Comparison of ENCODE assay signal across 22 cellular contexts in the genomic region with DNA sequence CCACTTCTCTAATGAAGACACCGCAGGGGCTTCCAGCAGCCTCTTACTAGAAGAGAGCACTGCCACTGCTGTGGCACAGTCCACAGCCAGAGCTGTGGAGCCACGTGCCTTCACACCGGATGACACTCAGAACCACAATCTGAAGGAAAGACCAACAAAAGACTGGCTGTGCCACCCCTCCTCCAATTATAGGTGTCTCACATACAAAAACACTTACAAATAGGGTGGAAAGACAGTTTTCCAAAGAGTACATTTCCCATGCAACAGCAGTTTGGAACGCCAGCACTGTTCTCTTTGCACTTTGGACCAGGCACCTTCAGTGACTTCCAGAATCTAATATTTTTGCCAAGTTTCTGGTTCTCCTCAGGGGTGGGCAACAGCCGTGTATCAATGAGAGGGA. TPM values are rescaled to one million over a fixed set of nuclear protein-coding genes. Genes with fewer than 3 reads are reported as not detected.
DNase-seq lines count a peak whose midpoint lies in the region; ATAC-seq, FAIRE-seq and TF ChIP-seq lines count a peak whose summit lies in the region.
"Had no signal": no experiment of that assay in that cellular context is flagged by ENCODE, and none has a peak within 500 bp of the region (broad histone marks: within the 10 kb centered on the region; RNA-seq: fewer than 3 reads in every experiment).

No MANE protein-coding gene starts in this region.

- no peak for TF ChIP-seq RAD21 in HepG2 (CRISPR knock-in tag; IDR thresholded peaks at IDR 0.05)

- TF ChIP-seq POLR2A in HepG2 (IDR thresholded peaks at IDR 0.05; ENCODE audit: insufficient read depth in 1 of 2, low read depth in 2 of 2, low read length in 2 of 2) (no peak), gastrocnemius medialis (IDR thresholded peaks at IDR 0.05) (no peak), esophagus squamous epithelium (IDR thresholded peaks at IDR 0.05) (no peak)

- no peaks in the 10 kb centered on the region for H3K79me2 ChIP-seq in HepG2 (ENCODE audit: insufficient read depth, low read length)

- peaks cover 18% of the 10 kb centered on the region for H3K4me1 ChIP-seq in HepG2 (ENCODE audit: insufficient read depth, low read length)
- peaks cover 36 to 47% of the 10 kb centered on the region in 2 donors for H3K4me1 ChIP-seq in gastrocnemius medialis
- no peaks in the 10 kb centered on the region for H3K4me1 ChIP-seq in esophagus squamous epithelium

- H3K27ac ChIP-seq in HepG2 (ENCODE audit: extremely low read length, insufficient read depth, low read length) (peak overlapping the region; percentile 26), gastrocnemius medialis (peak overlapping the region; percentile 83 to 90 (median 88)), esophagus squamous epithelium (no peak overlapping the region)
- H3K27ac ChIP-seq: BLaER1 treated with 17β-estradiol and CSF1 and Interleukin-3, amounts not matched to agents 10 nM and 100 nM; GM23248 had no signal

- intact Hi-C loops in HepG2 (cut with micrococcal nuclease; ENCODE audit: unreplicated experiment) (loop anchor here (1.0 kb wide), 1 partner anchor 24 kb away; no protein-coding TSS in a partner anchor), gastrocnemius medialis (cut with DNase I; ENCODE audit: low total_unique reads) (loop anchor here (5.0 kb wide), 2 partner anchors 34 to 76 kb away; partner anchors contain the start of gene CLTCL1), esophagus squamous epithelium (cut with DNase I) (no loop called here)

- H3K4me2 ChIP-seq in HepG2 (ENCODE audit: low read depth, low read length), result no peak overlapping the region
- H3K4me2 ChIP-seq: BLaER1 treated with 17β-estradiol and CSF1 and Interleukin-3, amounts not matched to agents 10 nM and 100 nM had no signal

- 0 out of 2 replicates have a peak overlapping the region, but pooled peaks have one; percentile 27 for H3K27ac Mint-ChIP-seq in WTC11
- no peak overlapping the region for H3K27ac Mint-ChIP-seq in chondrocyte (ENCODE audit: unreplicated experiment)
- H3K27ac Mint-ChIP-seq: B cell; CD8-positive, alpha-beta memory T cell; IgD-negative memory B cell had no signal

- H3K9me3 ChIP-seq in HepG2 (ENCODE audit: low read length) (no peaks in the 10 kb centered on the region), gastrocnemius medialis (no peaks in the 10 kb centered on the region), esophagus squamous epithelium (no peaks in the 10 kb centered on the region)
- H3K9me3 ChIP-seq: BLaER1 treated with 17β-estradiol and CSF1 and Interleukin-3, amounts not matched to agents 10 nM and 100 nM had no signal

- no peaks in the 10 kb centered on the region for H3K27me3 ChIP-seq in HepG2 (ENCODE audit: control insufficient read depth in 1 of 2, insufficient read depth in 2 of 2, low read length in 2 of 2)
- H3K27me3 ChIP-seq in gastrocnemius medialis, result no peaks in the 10 kb centered on the region
- no peaks in the 10 kb centered on the region for H3K27me3 ChIP-seq in esophagus squamous epithelium
- H3K27me3 ChIP-seq: BLaER1 treated with 17β-estradiol and CSF1 and Interleukin-3, amounts not matched to agents 10 nM and 100 nM had no signal

- no peak for FAIRE-seq in HepG2 (lab: Jason Lieb, UNC)
- FAIRE-seq: GM12878, GM19239, H54, HTR-8/SVneo had no signal

- H3K36me3 Mint-ChIP-seq in WTC11, result peaks cover 10% of the 10 kb centered on the region
- H3K36me3 Mint-ChIP-seq in chondrocyte (ENCODE audit: low read depth), result peaks cover 22% of the 10 kb centered on the region
- H3K36me3 Mint-ChIP-seq: CD8-positive, alpha-beta memory T cell; IgD-negative memory B cell had no signal

- H3K36me3 ChIP-seq in HepG2 (replicated peaks in 1 of 2; ENCODE audit: control insufficient read depth in 1 of 2, insufficient read depth in 2 of 2, low read length in 2 of 2) (peaks cover 1 to 19% of the 10 kb centered on the region in 2 experiments; a peak in 3 of 5 replicates), gastrocnemius medialis (peaks cover 0 to 62% of the 10 kb centered on the region in 2 donors), esophagus squamous epithelium (peaks cover 0 to 39% (median 0%) of the 10 kb centered on the region in 3 donors)

- in situ Hi-C loops in HepG2 (cut with HindIII; ENCODE audit: extremely low pct_ligation_motif_present, low pct_unique_long_range_greater_than_20kb) (no loop called here), gastrocnemius medialis (cut with MboI; ENCODE audit: low sequenced_read_pairs in 4 of 4) (loop anchor here in 1 of 4 donors (25.0 kb wide), 1 partner anchor 171 kb away; no protein-coding TSS in a partner anchor)

- H3K9ac ChIP-seq in HepG2 (ENCODE audit: insufficient read depth, low read depth, low read length), result no peak overlapping the region
- H3K9ac ChIP-seq: BLaER1 treated with 17β-estradiol and CSF1 and Interleukin-3, amounts not matched to agents 10 nM and 100 nM; GM23248 had no signal

- no TSS peak for BruUV-seq in HepG2 (replicated peaks; lab: Mats Ljungman, UMichigan)

- TF ChIP-seq CTCF in WTC11 (IDR thresholded peaks at IDR 0.05) (no peak), chondrocyte (IDR thresholded peaks at IDR 0.05) (no peak), HepG2 (CRISPR knock-in tag; IDR thresholded peaks at IDR 0.05) (no peak), gastrocnemius medialis (IDR thresholded peaks at IDR 0.05 in 4 of 5, conservative IDR thresholded peaks at IDR 0.05 in 1 of 5) (no peak), esophagus squamous epithelium (IDR thresholded peaks at IDR 0.05) (no peak)

- H3K9me3 Mint-ChIP-seq in WTC11 (no peaks in the 10 kb centered on the region), chondrocyte (ENCODE audit: low read depth) (no peaks in the 10 kb centered on the region)
- H3K9me3 Mint-ChIP-seq: CD8-positive, alpha-beta memory T cell; IgD-negative memory B cell had no signal

- H3K27me3 Mint-ChIP-seq in WTC11 (ENCODE audit: low read depth), result no peaks in the 10 kb centered on the region
- no peaks in the 10 kb centered on the region for H3K27me3 Mint-ChIP-seq in chondrocyte (ENCODE audit: low read depth)
- H3K27me3 Mint-ChIP-seq: B cell had no signal

- H2AFZ ChIP-seq in HepG2 (ENCODE audit: low read length), result no peak overlapping the region
- H2AFZ ChIP-seq: GM23248 had no signal

- H4K20me1 ChIP-seq in HepG2 (ENCODE audit: insufficient read depth, low read length), result no peaks in the 10 kb centered on the region
- H4K20me1 ChIP-seq: BLaER1 treated with 17β-estradiol and CSF1 and Interleukin-3, amounts not matched to agents 10 nM and 100 nM had no signal

- no peak for DNase-seq in WTC11 (ENCODE audit: low spot score)
- peak; percentile 37 for DNase-seq in chondrocyte (ENCODE audit: low spot score)
- DNase-seq in HepG2 (ENCODE audit: low spot score), result peak; percentile 12
- DNase-seq in gastrocnemius medialis, result peak in 1 of 2 donors; percentile 7
- no peak for DNase-seq in OCI-M1 (lab: John Stamatoyannopoulos, UW)
- no peak for DNase-seq in esophagus squamous epithelium (lab: John Stamatoyannopoulos, UW)
- DNase-seq: CD8-positive, alpha-beta memory T cell; COR-L47; DMS 273 treated with DMSO at 0.1 percent for 48 hours; DMS53; DND-41; EL; GM23248; HCEC 1CT had no signal

- ATAC-seq in WTC11 (no peak), HepG2 (no peak; the same call in 2 of the 3 replicates), gastrocnemius medialis (no peak), GM18873 (IDR thresholded peaks at IDR 0.05; ENCODE audit: low FRiP score, unreplicated experiment) (no peak)
- ATAC-seq: GM12878 had no signal

- 63% methylated on average over 5 of the region's 5 CpGs for WGBS in HepG2 (ENCODE audit: low lambda C conversion rate)
- WGBS in esophagus squamous epithelium, 2 donors, result 89 to 100% methylated on average over 3 to 4 of the region's 5 CpGs

- CTCF ChIA-PET in WTC11 (lab: Charles Lee), result interaction anchor here (2.7 kb wide), 1 partner anchor 38 kb away, joined by 11 read pairs; the partner anchor contains the start of gene SLC25A1
- CTCF ChIA-PET in HepG2 (lab: Yijun Ruan, JAX; ENCODE audit: low intra/inter-chr PET ratio, low total read pairs), result no interaction called here

- H3K4me1 Mint-ChIP-seq in WTC11 (peaks cover 43% of the 10 kb centered on the region), chondrocyte (ENCODE audit: low read depth) (peaks cover 9% of the 10 kb centered on the region)

- H3K4me3 ChIP-seq in HepG2 (replicated peaks in 1 of 3; ENCODE audit: insufficient read depth in 1 of 3, low read depth in 2 of 3, low read length in 3 of 3) (no peak overlapping the region), gastrocnemius medialis (no peak overlapping the region), esophagus squamous epithelium (no peak overlapping the region)
- H3K4me3 ChIP-seq: BLaER1 treated with 17β-estradiol and CSF1 and Interleukin-3, amounts not matched to agents 10 nM and 100 nM; GM12878; GM23248 had no signal

- POLR2A ChIA-PET in WTC11 (lab: Charles Lee) (interaction anchor here (0.5 kb wide), 1 partner anchor 25 kb away, joined by 3 read pairs; no protein-coding TSS in a partner anchor), HepG2 (lab: Yijun Ruan, JAX) (no interaction called here)

- TF ChIP-seq EP300 in HepG2 (IDR thresholded peaks at IDR 0.05; ENCODE audit: low read depth in 2 of 2, low read length in 2 of 2) (no peak), HepG2 (CRISPR knock-in tag; IDR thresholded peaks at IDR 0.05; ENCODE audit: borderline replicate concordance) (no peak)

- H3K4me3 Mint-ChIP-seq in WTC11 (no peak overlapping the region), chondrocyte (ENCODE audit: unreplicated experiment) (no peak overlapping the region)
- H3K4me3 Mint-ChIP-seq: B cell; CD8-positive, alpha-beta memory T cell; IgD-negative memory B cell had no signal

RNA-seq across cellular contexts. Expression of gene SLC25A1, which starts 38.0 kb away (rescaled TPM):
- total RNA-seq in WTC11 (2021) (201 to 213 TPM (median 204 TPM) in 3 replicates), chondrocyte (101 to 111 TPM (median 107 TPM) in 3 replicates), HepG2 (2016; rRNA removed; fragmentation: Illumina TruSeq; extraction: Trizol) (118 and 161 TPM in 2 replicates), gastrocnemius medialis (10 to 100 TPM; 10.5 to 16.6 (median 13.5) TPM), esophagus squamous epithelium (10 to 100 TPM; 49.2 to 68.0 (median 57.3) TPM)
- total RNA-seq in HepG2 (2016; cell fraction: cytosol; rRNA removed; fragmentation: Illumina TruSeq; extraction: Trizol; ENCODE audit: low read depth), result 121 and 136 TPM in 2 replicates
- 107 and 161 TPM in 2 replicates for total RNA-seq in HepG2 (2016; cell fraction: insoluble cytoplasmic fraction; rRNA removed; fragmentation: Illumina TruSeq; extraction: Trizol)
- 173 and 190 TPM in 2 replicates for total RNA-seq in HepG2 (2016; cell fraction: membrane; rRNA removed; fragmentation: Illumina TruSeq; extraction: Trizol)
- 74.9 and 92.0 TPM in 2 replicates for total RNA-seq in HepG2 (2016; cell fraction: nucleus; rRNA removed; fragmentation: Illumina TruSeq; extraction: Trizol)
- polyA plus RNA-seq in HepG2 (2011; rRNA removed), result 49.4 and 57.3 TPM in 2 replicates
- 57.0 and 78.3 TPM in 2 replicates for polyA plus RNA-seq in HepG2 (2011; cell fraction: cytosol; rRNA removed)
- 92.6 and 99.0 TPM in 2 replicates for polyA plus RNA-seq in HepG2 (2011; cell fraction: nucleus; rRNA removed)
- polyA plus RNA-seq in HepG2 (2012), result 71.1 and 74.4 TPM in 2 replicates
- 165 and 180 TPM in 2 replicates for polyA plus RNA-seq in HepG2 (2016; cell fraction: cytosol; fragmentation: Illumina TruSeq; extraction: Trizol; ENCODE audit: low read depth)
- 116 and 155 TPM in 2 replicates for polyA plus RNA-seq in HepG2 (2016; cell fraction: insoluble cytoplasmic fraction; fragmentation: Illumina TruSeq; extraction: Trizol; ENCODE audit: low read depth)
- 187 and 190 TPM in 2 replicates for polyA plus RNA-seq in HepG2 (2016; cell fraction: membrane; fragmentation: Illumina TruSeq; extraction: Trizol; ENCODE audit: low read depth)
- 160 and 164 TPM in 2 replicates for polyA plus RNA-seq in HepG2 (2016; cell fraction: nucleus; fragmentation: Illumina TruSeq; extraction: Trizol; ENCODE audit: insufficient read depth, low read depth)
- polyA minus RNA-seq in HepG2 (2011; rRNA and poly(A)+ RNA removed; ENCODE audit: low replicate concordance), result 31.1 and 76.9 TPM in 2 replicates
- polyA minus RNA-seq in HepG2 (2011; cell fraction: cytosol; rRNA and poly(A)+ RNA removed), result 45.0 and 48.0 TPM in 2 replicates
- 13.5 and 13.8 TPM in 2 replicates for polyA minus RNA-seq in HepG2 (2011; cell fraction: nucleus; rRNA and poly(A)+ RNA removed)

Comparison
In these comparisons a context has a peak if more than half of its experiments do, and no peak if none do; other contexts are left out.
1. DNase-seq: peak in chondrocyte (single experiment) and HepG2 (single experiment); none in WTC11 (single experiment), OCI-M1 (single experiment) and esophagus squamous epithelium (single experiment).
2. H3K27ac ChIP-seq: peak in HepG2 (single experiment) and gastrocnemius medialis (4 of 4); none in esophagus squamous epithelium (0 of 4).